ENCODE assay signal across 8 cellular contexts in the genomic region with DNA sequence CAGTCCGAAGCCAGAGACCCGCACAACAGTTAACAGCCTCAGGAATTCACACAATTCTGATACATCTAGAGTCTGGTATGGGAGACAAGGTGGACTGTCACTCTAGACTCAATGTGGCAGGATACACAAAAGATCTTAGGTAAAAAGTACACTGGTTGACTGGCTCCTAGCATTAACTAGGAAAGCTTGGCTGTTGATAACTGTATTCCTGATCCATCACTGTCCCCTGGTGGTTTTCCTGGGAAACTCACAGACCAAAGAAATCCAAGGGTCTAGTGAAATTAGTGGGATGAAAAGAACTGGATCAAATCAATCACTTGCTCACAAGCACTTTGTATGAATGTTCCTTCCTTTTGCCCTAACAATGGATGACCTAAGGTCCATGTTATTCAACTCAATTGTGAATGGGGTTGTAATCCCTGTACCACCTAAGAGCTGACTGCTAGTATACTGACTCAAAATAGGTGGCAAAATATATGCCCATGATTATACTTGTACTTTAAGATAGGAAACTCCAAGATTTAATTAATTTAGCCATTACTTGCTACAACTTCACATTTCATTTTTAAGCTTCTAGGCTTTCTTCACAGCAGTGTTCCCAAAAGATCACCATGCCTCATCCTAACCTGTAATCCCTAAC. TPM values are rescaled to one million over a fixed set of nuclear protein-coding genes. Genes with fewer than 3 reads are reported as not detected.
DNase-seq lines count a peak whose midpoint lies in the region; ATAC-seq and TF ChIP-seq lines count a peak whose summit lies in the region.

No MANE protein-coding gene starts in this region.

- peak; percentile 73 for TF ChIP-seq CTCF in neural crest cell (conservative IDR thresholded peaks at IDR 0.05)

- DNase-seq in EH (ENCODE audit: low read depth) (peak; percentile 55), NCI-H2107 treated with DMSO at 0.1 percent for 48 hours (lab: John Stamatoyannopoulos, UW; ENCODE audit: unreplicated experiment) (peak; percentile 44), cerebellar cortex (ENCODE audit: low spot score) (peak; percentile 28), neural crest cell (ENCODE audit: low read depth, low spot score) (no peak), GDM1 (lab: John Stamatoyannopoulos, UW) (no peak)
- DNase-seq in activated naive CD4-positive, alpha-beta T cell treated with anti-CD3 and anti-CD28 coated beads for 36 hours = no peak
- no peak for DNase-seq in activated naive CD8-positive, alpha-beta T cell treated with anti-CD3 and anti-CD28 coated beads, Interleukin-2, amount 50 U/mL, for 24 hours

- CTCF ChIA-PET in activated naive CD4-positive, alpha-beta T cell treated with anti-CD3 and anti-CD28 coated beads for 36 hours (lab: Charles Lee) = interaction anchor here (1.3 kb wide), 1 partner anchor 13 kb away, joined by 3 read pairs; no protein-coding TSS in a partner anchor

- H3K36me3 Mint-ChIP-seq in neural crest cell (ENCODE audit: low read depth) = no peaks in the 10 kb centered on the region
- peaks cover 2% of the 10 kb centered on the region for H3K36me3 Mint-ChIP-seq in activated naive CD4-positive, alpha-beta T cell treated with anti-CD3 and anti-CD28 coated beads for 36 hours (ENCODE audit: low read depth)
- peaks cover 3% of the 10 kb centered on the region for H3K36me3 Mint-ChIP-seq in activated naive CD8-positive, alpha-beta T cell treated with anti-CD3 and anti-CD28 coated beads, Interleukin-2, amount 50 U/mL, for 24 hours (ENCODE audit: low read depth)

- no peaks in the 10 kb centered on the region for H3K27me3 Mint-ChIP-seq in neural crest cell (ENCODE audit: low read depth)
- H3K27me3 Mint-ChIP-seq in activated naive CD4-positive, alpha-beta T cell treated with anti-CD3 and anti-CD28 coated beads for 36 hours (ENCODE audit: low read depth) = no peaks in the 10 kb centered on the region
- no peaks in the 10 kb centered on the region for H3K27me3 Mint-ChIP-seq in activated naive CD8-positive, alpha-beta T cell treated with anti-CD3 and anti-CD28 coated beads, Interleukin-2, amount 50 U/mL, for 24 hours

- H3K4me3 Mint-ChIP-seq in neural crest cell = no peak overlapping the region
- H3K4me3 Mint-ChIP-seq in activated naive CD4-positive, alpha-beta T cell treated with anti-CD3 and anti-CD28 coated beads for 36 hours = no peak overlapping the region
- no peak overlapping the region for H3K4me3 Mint-ChIP-seq in activated naive CD8-positive, alpha-beta T cell treated with anti-CD3 and anti-CD28 coated beads, Interleukin-2, amount 50 U/mL, for 24 hours

- peak overlapping the region; percentile 41 for H3K27ac Mint-ChIP-seq in neural crest cell (ENCODE audit: unreplicated experiment)
- no peak overlapping the region for H3K27ac Mint-ChIP-seq in activated naive CD4-positive, alpha-beta T cell treated with anti-CD3 and anti-CD28 coated beads for 36 hours
- H3K27ac Mint-ChIP-seq in activated naive CD8-positive, alpha-beta T cell treated with anti-CD3 and anti-CD28 coated beads, Interleukin-2, amount 50 U/mL, for 24 hours = no peak overlapping the region

- peaks cover 12% of the 10 kb centered on the region for H3K4me1 Mint-ChIP-seq in neural crest cell
- H3K4me1 Mint-ChIP-seq in activated naive CD4-positive, alpha-beta T cell treated with anti-CD3 and anti-CD28 coated beads for 36 hours (ENCODE audit: low read depth) = no peaks in the 10 kb centered on the region
- no peaks in the 10 kb centered on the region for H3K4me1 Mint-ChIP-seq in activated naive CD8-positive, alpha-beta T cell treated with anti-CD3 and anti-CD28 coated beads, Interleukin-2, amount 50 U/mL, for 24 hours

- no peak for ATAC-seq in activated naive CD8-positive, alpha-beta T cell treated with anti-CD3 and anti-CD28 coated beads, Interleukin-2, amount 50 U/mL, for 24 hours
- no peak for ATAC-seq in HG02571 (IDR thresholded peaks at IDR 0.05; ENCODE audit: unreplicated experiment)

- intact Hi-C loops in activated naive CD4-positive, alpha-beta T cell treated with anti-CD3 and anti-CD28 coated beads for 36 hours (cut with micrococcal nuclease) = no loop called here

- H3K9me3 Mint-ChIP-seq in neural crest cell = no peaks in the 10 kb centered on the region
- no peaks in the 10 kb centered on the region for H3K9me3 Mint-ChIP-seq in activated naive CD4-positive, alpha-beta T cell treated with anti-CD3 and anti-CD28 coated beads for 36 hours
- no peaks in the 10 kb centered on the region for H3K9me3 Mint-ChIP-seq in activated naive CD8-positive, alpha-beta T cell treated with anti-CD3 and anti-CD28 coated beads, Interleukin-2, amount 50 U/mL, for 24 hours

RNA-seq across cellular contexts. Expression of gene NPC2, which starts 14.0 kb away (rescaled TPM):
- total RNA-seq in neural crest cell = 106 and 108 TPM in 2 replicates
- total RNA-seq in activated naive CD4-positive, alpha-beta T cell treated with anti-CD3 and anti-CD28 coated beads for 36 hours = 10 to 100 TPM; 36.3 to 38.0 TPM

RNA-seq across cellular contexts. Expression of gene ISCA2, which starts 14.4 kb away (rescaled TPM):
- 37.8 and 40.6 TPM in 2 replicates for total RNA-seq in neural crest cell
- 10 to 100 TPM; 27.7 to 30.9 TPM for total RNA-seq in activated naive CD4-positive, alpha-beta T cell treated with anti-CD3 and anti-CD28 coated beads for 36 hours

RNA-seq across cellular contexts. Expression of gene SYNDIG1L, which starts 53.1 kb away (rescaled TPM):
- total RNA-seq in neural crest cell = not detected in 2 replicates
- not detected for total RNA-seq in activated naive CD4-positive, alpha-beta T cell treated with anti-CD3 and anti-CD28 coated beads for 36 hours

Comparison
In these comparisons a context has a peak if more than half of its experiments do, and no peak if none do; other contexts are left out.
1. DNase-seq: peak in EH (single experiment), NCI-H2107 treated with DMSO at 0.1 percent for 48 hours (single experiment) and cerebellar cortex (single experiment); none in neural crest cell (single experiment), GDM1 (single experiment), activated naive CD4-positive, alpha-beta T cell treated with anti-CD3 and anti-CD28 coated beads for 36 hours (single experiment) and activated naive CD8-positive, alpha-beta T cell treated with anti-CD3 and anti-CD28 coated beads, Interleukin-2, amount 50 U/mL, for 24 hours (single experiment).